Comparison of ENCODE assay signal across 8 cellular contexts in the genomic region with DNA sequence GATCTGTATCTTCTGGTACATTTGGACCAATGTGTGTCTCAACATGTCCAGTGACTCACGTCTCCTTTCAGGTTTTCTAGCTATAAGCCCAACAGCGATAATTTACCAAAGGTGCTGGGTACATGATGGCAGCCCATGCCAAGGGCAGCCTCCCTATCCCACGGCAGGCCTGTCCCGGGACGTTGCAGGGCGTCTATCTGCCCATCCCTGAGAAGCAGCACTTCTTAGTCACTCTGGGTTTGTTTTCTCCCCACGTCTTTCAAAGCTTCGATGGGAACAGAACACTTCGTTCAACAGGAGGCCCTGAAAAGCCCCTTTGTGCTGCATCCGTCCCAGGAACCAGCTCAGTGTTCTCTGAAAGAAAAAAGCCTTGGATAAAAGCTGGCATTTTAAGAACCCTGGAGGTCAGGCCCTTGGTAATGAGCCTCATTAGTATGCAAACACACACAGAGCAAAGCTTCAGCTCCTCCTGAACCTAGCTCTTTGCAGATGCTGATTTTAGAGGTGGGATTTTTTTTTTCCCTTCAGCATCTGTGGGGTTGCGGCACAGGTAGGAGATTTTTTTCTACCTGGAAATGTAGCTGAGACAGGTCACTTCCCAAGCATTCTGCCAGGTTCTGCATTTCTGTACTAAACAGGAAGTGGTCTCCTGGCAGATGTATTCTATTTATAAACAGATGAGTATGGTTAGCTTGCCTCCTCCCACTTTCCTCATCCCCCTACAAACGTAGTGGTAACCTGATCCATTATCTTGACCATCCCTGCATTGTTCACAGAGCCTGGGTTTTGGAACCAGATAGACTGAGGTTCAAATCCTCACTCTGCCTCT. TPM values are rescaled to one million over a fixed set of nuclear protein-coding genes. Genes with fewer than 3 reads are reported as not detected.
DNase-seq lines count a peak whose midpoint lies in the region; ATAC-seq and TF ChIP-seq lines count a peak whose summit lies in the region.

No MANE protein-coding gene starts in this region.

- no peak overlapping the region for H4K91ac ChIP-seq in trophoblast cell (ENCODE audit: low read depth, low read length)

- TF ChIP-seq EP300 in esophagus muscularis mucosa (IDR thresholded peaks at IDR 0.05) = no peak

- H2AK5ac ChIP-seq in trophoblast cell (ENCODE audit: low read length) = peak overlapping the region; percentile 75

- H3K9ac ChIP-seq in GM23248 (no peak overlapping the region), trophoblast cell (ENCODE audit: low read length) (no peak overlapping the region)

- H3K27ac ChIP-seq in GM23248 (no peak overlapping the region), esophagus muscularis mucosa (replicated peaks in 1 of 4) (peak overlapping the region; percentile 28 to 65 (median 52)), trophoblast cell (ENCODE audit: low read depth, low read length) (no peak overlapping the region)

- H3K4me2 ChIP-seq in GM23248 (ENCODE audit: unreplicated experiment) (no peak overlapping the region), trophoblast cell (ENCODE audit: low read length) (no peak overlapping the region)

- TF ChIP-seq CTCF in esophagus muscularis mucosa (IDR thresholded peaks at IDR 0.05) (no peak), BE2C (IDR thresholded peaks at IDR 0.05; ENCODE audit: low read depth, low read length) (no peak)

- no peak overlapping the region for H2BK5ac ChIP-seq in trophoblast cell (ENCODE audit: low read depth, low read length, poor library complexity)

- no peak overlapping the region for H3K23ac ChIP-seq in trophoblast cell (ENCODE audit: low read length)

- H3K9me2 ChIP-seq in GM23248 (ENCODE audit: insufficient read depth) = no peaks in the 10 kb centered on the region

- H3K14ac ChIP-seq in trophoblast cell (ENCODE audit: low read length) = no peak overlapping the region

- H3K4me3 ChIP-seq in GM23248 (no peak overlapping the region), esophagus muscularis mucosa (no peak overlapping the region), trophoblast cell (ENCODE audit: low read depth, low read length) (no peak overlapping the region), BE2C (ENCODE audit: low read depth, low read length) (no peak overlapping the region)

- H3K79me1 ChIP-seq in trophoblast cell (ENCODE audit: low read length) = peaks cover 2% of the 10 kb centered on the region

- in situ Hi-C loops in GM23248 (cut with MboI) = no loop called here

- no peaks in the 10 kb centered on the region for H4K20me1 ChIP-seq in GM23248 (ENCODE audit: insufficient read depth)

- no peaks in the 10 kb centered on the region for H3K79me2 ChIP-seq in GM23248 (ENCODE audit: insufficient read depth)
- H3K79me2 ChIP-seq in trophoblast cell (ENCODE audit: control insufficient read depth, insufficient read depth, low read length, poor library complexity) = no peaks in the 10 kb centered on the region

- H2BK120ac ChIP-seq in trophoblast cell (ENCODE audit: insufficient read depth, low read length, poor library complexity) = no peak overlapping the region

- H3K27me3 ChIP-seq in GM23248 (replicated peaks; ENCODE audit: insufficient read depth) (no peaks in the 10 kb centered on the region), esophagus muscularis mucosa (peaks cover 0 to 12% (median 0%) of the 10 kb centered on the region in 4 donors), trophoblast cell (ENCODE audit: insufficient read depth, low read length) (no peaks in the 10 kb centered on the region), BE2C (no peaks in the 10 kb centered on the region)

- H3K18ac ChIP-seq in trophoblast cell (ENCODE audit: low read length) = no peak overlapping the region

- intact Hi-C loops in esophagus muscularis mucosa (cut with DNase I) = no loop called here

- 32% methylated on average over 12 of the region's 12 CpGs for WGBS in GM23248 (ENCODE audit: low coverage in 1 of 2, low lambda C conversion rate in 2 of 2, missing lambda C conversion rate in 2 of 2), 2 experiments
- 27% methylated on average over 12 of the region's 12 CpGs for WGBS in esophagus muscularis mucosa
- no CpG with 5 or more reads among the region's 12 CpGs for WGBS in trophoblast cell (ENCODE audit: extremely low coverage, insufficient coverage, insufficient read length)

- H4K12ac ChIP-seq in trophoblast cell (ENCODE audit: low read depth, low read length) = no peak overlapping the region

- H3K4me1 ChIP-seq in GM23248 (ENCODE audit: insufficient read depth) (peaks cover 12% of the 10 kb centered on the region), esophagus muscularis mucosa (peaks cover 8 to 11% (median 9%) of the 10 kb centered on the region in 4 donors), trophoblast cell (ENCODE audit: control insufficient read depth in 1 of 2, insufficient read depth in 2 of 2, low read length in 2 of 2) (peaks cover 0 to 4% of the 10 kb centered on the region in 2 experiments), BE2C (no peaks in the 10 kb centered on the region)

- H2BK12ac ChIP-seq in trophoblast cell (ENCODE audit: low read length) = no peak overlapping the region

- H4K8ac ChIP-seq in trophoblast cell (ENCODE audit: low read depth, low read length) = no peak overlapping the region

- H2AFZ ChIP-seq in GM23248 = peak overlapping the region; percentile 53
- H2AFZ ChIP-seq in trophoblast cell (ENCODE audit: insufficient read depth, low read length, poor library complexity) = no peak overlapping the region

- TF ChIP-seq POLR2A in esophagus muscularis mucosa (IDR thresholded peaks at IDR 0.05; ENCODE audit: low read depth) = no peak

- no peak overlapping the region for H3K4ac ChIP-seq in trophoblast cell (ENCODE audit: low read depth, low read length)

- H3K36me3 ChIP-seq in GM23248 (ENCODE audit: low read depth) (no peaks in the 10 kb centered on the region), esophagus muscularis mucosa (no peaks in the 10 kb centered on the region), trophoblast cell (ENCODE audit: control insufficient read depth in 1 of 2, insufficient read depth in 2 of 2, low read length in 2 of 2) (no peaks in the 10 kb centered on the region), BE2C (no peaks in the 10 kb centered on the region)

- ATAC-seq in HG03025 (IDR thresholded peaks at IDR 0.05; ENCODE audit: low FRiP score, unreplicated experiment) (no peak), HG03565 (IDR thresholded peaks at IDR 0.05; ENCODE audit: unreplicated experiment) (no peak)

- H3F3A ChIP-seq in GM23248 (ENCODE audit: insufficient read depth) = peaks cover 19% of the 10 kb centered on the region

- H3K9me3 ChIP-seq in GM23248 (ENCODE audit: low read depth) (no peaks in the 10 kb centered on the region), esophagus muscularis mucosa (no peaks in the 10 kb centered on the region), trophoblast cell (ENCODE audit: insufficient read depth, low read depth, low read length) (peaks cover 2% of the 10 kb centered on the region), BE2C (no peaks in the 10 kb centered on the region)

- DNase-seq in GM23248 = peak; percentile 46
- DNase-seq in NCI-H510A (lab: John Stamatoyannopoulos, UW) = peak; percentile 26
- no peak for DNase-seq in esophagus muscularis mucosa (ENCODE audit: extremely low spot score)
- DNase-seq in trophoblast cell = no peak
- no peak for DNase-seq in cortex of kidney (lab: John Stamatoyannopoulos, UW)
- DNase-seq in BE2C = no peak

RNA-seq across cellular contexts. Expression of a gene that starts 17.5 kb away (rescaled TPM):
- total RNA-seq in GM23248 (2014; rRNA removed; shearing (Covaris generic)) = not detected in 2 replicates
- polyA plus RNA-seq in GM23248 (2016; fragmentation: Nextera tagmentation; extraction: Ambion mirVana) = not detected in 2 replicates
- not detected for total RNA-seq in esophagus muscularis mucosa
- polyA plus RNA-seq in trophoblast cell (2013) = 0.88 and 1.5 TPM in 2 replicates
- polyA plus RNA-seq in BE2C (2012; ENCODE audit: insufficient read depth, insufficient read length, low read depth) = not detected

RNA-seq across cellular contexts. Expression of a gene that starts 27.5 kb away (rescaled TPM):
- 45.4 and 72.3 TPM in 2 replicates for total RNA-seq in GM23248 (2014; rRNA removed; shearing (Covaris generic))
- polyA plus RNA-seq in GM23248 (2016; fragmentation: Nextera tagmentation; extraction: Ambion mirVana) = 66.2 and 73.1 TPM in 2 replicates
- 10 to 100 TPM; 33.2 to 47.8 (median 39.0) TPM for total RNA-seq in esophagus muscularis mucosa
- polyA plus RNA-seq in trophoblast cell (2013) = 17.5 and 17.9 TPM in 2 replicates
- polyA plus RNA-seq in BE2C (2012; ENCODE audit: insufficient read depth, insufficient read length, low read depth) = 13.4 TPM

RNA-seq across cellular contexts. Expression of a gene that starts 42.0 kb away (rescaled TPM):
- not detected in 2 replicates for total RNA-seq in GM23248 (2014; rRNA removed; shearing (Covaris generic))
- polyA plus RNA-seq in GM23248 (2016; fragmentation: Nextera tagmentation; extraction: Ambion mirVana) = not detected in 2 replicates
- total RNA-seq in esophagus muscularis mucosa = 10 to 100 TPM in 1 of 4 donors, 1 to 10 TPM in 3; 2.0 to 12.5 (median 4.1) TPM
- not detected in 2 replicates for polyA plus RNA-seq in trophoblast cell (2013)
- polyA plus RNA-seq in BE2C (2012; ENCODE audit: insufficient read depth, insufficient read length, low read depth) = not detected

Comparison
In these comparisons a context has a peak if more than half of its experiments do, and no peak if none do; other contexts are left out.
1. DNase-seq: peak in GM23248 (single experiment) and NCI-H510A (single experiment); none in esophagus muscularis mucosa (single experiment), trophoblast cell (0 of 2), cortex of kidney (single experiment) and BE2C (single experiment).
2. H3K27ac ChIP-seq: peak in esophagus muscularis mucosa (4 of 4); none in GM23248 (single experiment) and trophoblast cell (single experiment).